1 cellular context compared by ENCODE assay signal in genomic region chr9:129695870-129696269, GRCh38.
TF ChIP-seq lines count a peak whose summit lies in the region.

No MANE protein-coding gene starts in this region.

TF ChIP-seq in IMR-90, 13 proteins besides CTCF, POLR2A, EP300 and RAD21:
- TF ChIP-seq FOS (IDR thresholded peaks at IDR 0.05; ENCODE audit: low read depth, low read length) (no peak), MAFK (IDR thresholded peaks at IDR 0.05; ENCODE audit: low read depth, low read length) (no peak), NFE2L2 (IDR thresholded peaks at IDR 0.05; ENCODE audit: low read depth, low read length) (no peak), USF2 (IDR thresholded peaks at IDR 0.05; ENCODE audit: low read depth, low read length) (no peak), MAZ (IDR thresholded peaks at IDR 0.05; ENCODE audit: borderline replicate concordance, low read depth, low read length) (no peak), RCOR1 (IDR thresholded peaks at IDR 0.05; ENCODE audit: insufficient replicate concordance, low read length) (no peak), CHD1 (IDR thresholded peaks at IDR 0.05; ENCODE audit: low read depth, low read length) (no peak), ELK1 (IDR thresholded peaks at IDR 0.05; ENCODE audit: borderline replicate concordance, low read depth, low read length) (no peak), RFX5 (IDR thresholded peaks at IDR 0.05; ENCODE audit: low read depth, low read length) (no peak), BHLHE40 (IDR thresholded peaks at IDR 0.05; ENCODE audit: low read depth, low read length) (no peak), MXI1 (IDR thresholded peaks at IDR 0.05; ENCODE audit: borderline replicate concordance, low read depth, low read length) (no peak), SMC3 (IDR thresholded peaks at IDR 0.05; ENCODE audit: low read depth, low read length) (no peak), CEBPB (IDR thresholded peaks at IDR 0.05; ENCODE audit: low read depth, low read length) (no peak)
